In genomic region chr6:31689249-31690110, GRCh38 we compare ENCODE assay signal across 1 cellular context.
TF ChIP-seq lines count a peak whose summit lies in the region.

No MANE protein-coding gene starts in this region.

TF ChIP-seq in IMR-90, 13 proteins besides CTCF, POLR2A, EP300 and RAD21 (continued from another document):
- TF ChIP-seq CEBPB (IDR thresholded peaks at IDR 0.05; ENCODE audit: low read depth, low read length) (no peak), USF2 (IDR thresholded peaks at IDR 0.05; ENCODE audit: low read depth, low read length) (no peak), RFX5 (IDR thresholded peaks at IDR 0.05; ENCODE audit: low read depth, low read length) (no peak), MAFK (IDR thresholded peaks at IDR 0.05; ENCODE audit: low read depth, low read length) (no peak), ELK1 (IDR thresholded peaks at IDR 0.05; ENCODE audit: borderline replicate concordance, low read depth, low read length) (no peak), NFE2L2 (IDR thresholded peaks at IDR 0.05; ENCODE audit: low read depth, low read length) (no peak), RCOR1 (IDR thresholded peaks at IDR 0.05; ENCODE audit: insufficient replicate concordance, low read length) (no peak), FOS (IDR thresholded peaks at IDR 0.05; ENCODE audit: low read depth, low read length) (no peak), MXI1 (IDR thresholded peaks at IDR 0.05; ENCODE audit: borderline replicate concordance, low read depth, low read length) (no peak), BHLHE40 (IDR thresholded peaks at IDR 0.05; ENCODE audit: low read depth, low read length) (no peak), CHD1 (IDR thresholded peaks at IDR 0.05; ENCODE audit: low read depth, low read length) (no peak), MAZ (IDR thresholded peaks at IDR 0.05; ENCODE audit: borderline replicate concordance, low read depth, low read length) (no peak)
TF ChIP-seq in IMR-90: peak in this region for 0.
